Comparison of ENCODE assay signal across 28 cellular contexts in the genomic region with DNA sequence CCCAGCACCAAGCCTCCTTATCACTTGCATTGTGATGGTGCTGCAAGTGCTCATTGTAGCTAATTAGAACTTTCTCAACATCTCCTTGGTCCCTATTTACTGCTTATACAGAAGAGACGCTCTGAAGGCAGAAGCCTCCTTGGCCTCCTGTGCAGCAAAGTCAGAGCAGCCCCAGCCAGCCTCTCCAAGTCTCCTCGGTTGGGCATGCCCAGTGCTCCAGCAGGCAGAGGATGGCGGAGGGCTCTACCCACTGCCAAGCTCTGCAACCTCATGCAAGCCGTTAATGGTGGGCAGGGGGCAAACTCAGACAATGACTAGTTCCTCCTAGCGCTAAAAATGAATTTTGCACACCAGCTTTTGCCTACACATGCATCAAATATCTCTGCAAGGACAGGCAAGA.
"Had no signal": no experiment of that assay in that cellular context is flagged by ENCODE, and none has a peak within 500 bp of the region (broad histone marks: within the 10 kb centered on the region; RNA-seq: fewer than 3 reads in every experiment).

No MANE protein-coding gene starts in this region.

- H3K9me3 ChIP-seq: heart left ventricle, lower lobe of right lung, psoas muscle, suprapubic skin, tibial nerve had no signal

- H2AFZ ChIP-seq: parathyroid adenoma had no signal

- H3K4me1 ChIP-seq: lower lobe of right lung, psoas muscle, suprapubic skin had no signal

- ATAC-seq: activated CD8-positive, alpha-beta memory T cell treated with anti-CD3 and anti-CD28 coated beads, Interleukin-2, amount 10 ng/mL, durations not matched to agents 7 days and 5 days; esophagus mucosa; heart left ventricle; left lobe of liver; lower lobe of right lung; psoas muscle; WTC11 had no signal

- H3K4me3 Mint-ChIP-seq: activated CD4-positive, alpha-beta memory T cell treated with anti-CD3 and anti-CD28 coated beads, Interleukin-2, amount 10 ng/mL, durations not matched to agents 7 days and 5 days; activated CD4-positive, alpha-beta T cell treated with anti-CD3 and anti-CD28 coated beads, Interleukin-2, amount 10 ng/mL, durations not matched to agents 7 days and 5 days; activated CD8-positive, alpha-beta memory T cell treated with anti-CD3 and anti-CD28 coated beads, Interleukin-2, amount 10 ng/mL, durations not matched to agents 7 days and 5 days; activated naive CD4-positive, alpha-beta T cell treated with anti-CD3 and anti-CD28 coated beads, Interleukin-2, amount 10 ng/mL, durations not matched to agents 7 days and 5 days; dendritic cell treated with granulocyte-macrophage colony-stimulating factor and Interleukin-4, amounts not matched to agents 40 ng/mL and 50 ng/mL, for 4 days; endodermal cell; WTC11 had no signal

- H3K4me3 ChIP-seq: heart left ventricle, lower lobe of right lung, psoas muscle, suprapubic skin, tibial nerve had no signal

- H3K36me3 ChIP-seq: heart left ventricle, lower lobe of right lung, suprapubic skin, tibial nerve had no signal

- DNase-seq: activated CD4-positive, alpha-beta memory T cell treated with anti-CD3 and anti-CD28 coated beads, Interleukin-2, amount 10 ng/mL, durations not matched to agents 7 days and 5 days; activated CD4-positive, alpha-beta T cell treated with anti-CD3 and anti-CD28 coated beads for 1 hour; activated CD4-positive, alpha-beta T cell treated with anti-CD3 and anti-CD28 coated beads, Interleukin-2, amount 10 ng/mL, durations not matched to agents 7 days and 5 days; activated CD8-positive, alpha-beta memory T cell treated with anti-CD3 and anti-CD28 coated beads, Interleukin-2, amount 10 ng/mL, durations not matched to agents 7 days and 5 days; activated naive CD4-positive, alpha-beta T cell treated with anti-CD3 and anti-CD28 coated beads, Interleukin-2, amount 10 ng/mL, durations not matched to agents 7 days and 5 days; activated T-cell treated with anti-CD3 and anti-CD28 coated beads, Interleukin-2, amount 50 U/mL, for 48 hours; amniotic stem cell; central memory CD4-positive, alpha-beta T cell; endodermal cell; foreskin fibroblast; kidney glomerular epithelial cell; lower lobe of right lung; mesendoderm; nucleus accumbens; stimulated activated CD4-positive, alpha-beta T cell treated with anti-CD3 and anti-CD28 coated beads, Interleukin-15, amount 100 ng/mL, for 24 hours; stimulated activated CD4-positive, alpha-beta T cell treated with anti-CD3 and anti-CD28 coated beads, Interleukin-2, amount 100 ng/mL, for 24 hours; stimulated activated naive CD4-positive, alpha-beta T cell; SW 1271; T-helper 2 cell had no signal

- H3K9ac ChIP-seq: parathyroid adenoma had no signal

- H3K9me3 Mint-ChIP-seq: activated CD4-positive, alpha-beta memory T cell treated with anti-CD3 and anti-CD28 coated beads, Interleukin-2, amount 10 ng/mL, durations not matched to agents 7 days and 5 days; activated CD4-positive, alpha-beta T cell treated with anti-CD3 and anti-CD28 coated beads, Interleukin-2, amount 10 ng/mL, durations not matched to agents 7 days and 5 days; activated naive CD4-positive, alpha-beta T cell treated with anti-CD3 and anti-CD28 coated beads, Interleukin-2, amount 10 ng/mL, durations not matched to agents 7 days and 5 days; dendritic cell treated with granulocyte-macrophage colony-stimulating factor and Interleukin-4, amounts not matched to agents 40 ng/mL and 50 ng/mL, for 4 days; endodermal cell had no signal

- H3K27ac ChIP-seq: heart left ventricle, lower lobe of right lung, parathyroid adenoma, psoas muscle, suprapubic skin, tibial nerve had no signal

- H3K27me3 Mint-ChIP-seq: activated CD4-positive, alpha-beta memory T cell treated with anti-CD3 and anti-CD28 coated beads, Interleukin-2, amount 10 ng/mL, durations not matched to agents 7 days and 5 days; activated CD4-positive, alpha-beta T cell treated with anti-CD3 and anti-CD28 coated beads, Interleukin-2, amount 10 ng/mL, durations not matched to agents 7 days and 5 days; activated CD8-positive, alpha-beta memory T cell treated with anti-CD3 and anti-CD28 coated beads, Interleukin-2, amount 10 ng/mL, durations not matched to agents 7 days and 5 days; activated naive CD4-positive, alpha-beta T cell treated with anti-CD3 and anti-CD28 coated beads, Interleukin-2, amount 10 ng/mL, durations not matched to agents 7 days and 5 days had no signal

- H3K27ac Mint-ChIP-seq: activated CD4-positive, alpha-beta memory T cell treated with anti-CD3 and anti-CD28 coated beads, Interleukin-2, amount 10 ng/mL, durations not matched to agents 7 days and 5 days; activated CD4-positive, alpha-beta T cell treated with anti-CD3 and anti-CD28 coated beads, Interleukin-2, amount 10 ng/mL, durations not matched to agents 7 days and 5 days; activated CD8-positive, alpha-beta memory T cell treated with anti-CD3 and anti-CD28 coated beads, Interleukin-2, amount 10 ng/mL, durations not matched to agents 7 days and 5 days; activated naive CD4-positive, alpha-beta T cell treated with anti-CD3 and anti-CD28 coated beads, Interleukin-2, amount 10 ng/mL, durations not matched to agents 7 days and 5 days; dendritic cell treated with granulocyte-macrophage colony-stimulating factor and Interleukin-4, amounts not matched to agents 40 ng/mL and 50 ng/mL, for 4 days; endodermal cell; WTC11 had no signal

- H3K36me3 Mint-ChIP-seq: activated CD8-positive, alpha-beta memory T cell treated with anti-CD3 and anti-CD28 coated beads, Interleukin-2, amount 10 ng/mL, durations not matched to agents 7 days and 5 days; activated naive CD4-positive, alpha-beta T cell treated with anti-CD3 and anti-CD28 coated beads, Interleukin-2, amount 10 ng/mL, durations not matched to agents 7 days and 5 days; WTC11 had no signal

- H3K27me3 ChIP-seq: heart left ventricle had no signal
